ENCODE assay signal across 21 cellular contexts in genomic region chr10:95248989-95249388, GRCh38. TPM values are rescaled to one million over a fixed set of nuclear protein-coding genes. Genes with fewer than 3 reads are reported as not detected.
A peak's percentile ranks its signal among the peaks of the same experiment; 100 is the strongest.
DNase-seq lines count a peak whose midpoint lies in the region; ATAC-seq, FAIRE-seq and TF ChIP-seq lines count a peak whose summit lies in the region.
"Had no signal": no experiment of that assay in that cellular context is flagged by ENCODE, and none has a peak within 500 bp of the region (broad histone marks: within the 10 kb centered on the region; RNA-seq: fewer than 3 reads in every experiment).

No MANE protein-coding gene starts in this region.

- no peak overlapping the region for H2AFZ ChIP-seq in GM23338
- H2AFZ ChIP-seq in H1 (ENCODE audit: low read length): no peak overlapping the region

- no peak overlapping the region for H3K23ac ChIP-seq in H1 (ENCODE audit: insufficient read length)

- H2BK15ac ChIP-seq in H1 (ENCODE audit: low read length): 0 out of 2 replicates have a peak overlapping the region, but pooled peaks have one; percentile 6

- H3K27me3 Mint-ChIP-seq in GM23338 (ENCODE audit: insufficient read depth, low read depth, poor library complexity): peaks cover 6% of the 10 kb centered on the region

- peak overlapping the region; percentile 55; the same call in 1 of the 2 replicates for H3K27ac Mint-ChIP-seq in GM23338

- no peak overlapping the region for H3K4me2 ChIP-seq in GM23338
- no peak overlapping the region for H3K4me2 ChIP-seq in H1 (ENCODE audit: insufficient read depth in 1 of 2, low read depth in 2 of 2, low read length in 2 of 2)

- TF ChIP-seq RAD21 in H1 (IDR thresholded peaks at IDR 0.05 in 1 of 2, conservative IDR thresholded peaks at IDR 0.05 in 1 of 2; ENCODE audit: low read depth in 2 of 2, low read length in 2 of 2): no peak

- no peak overlapping the region for H3K56ac ChIP-seq in H1 (replicated peaks; ENCODE audit: insufficient read length, low read depth, low read length)

- TF ChIP-seq POLR2A in H1 (IDR thresholded peaks at IDR 0.05; ENCODE audit: control extremely low read depth in 1 of 2, low read depth in 2 of 2, low read length in 2 of 2) (no peak), gastrocnemius medialis (IDR thresholded peaks at IDR 0.05) (no peak)

- peaks cover 19% of the 10 kb centered on the region for H3K4me1 ChIP-seq in GM23338 (ENCODE audit: insufficient read depth)
- H3K4me1 ChIP-seq in H1 (replicated peaks in 1 of 4; ENCODE audit: control insufficient read depth in 3 of 4, insufficient read depth in 4 of 4, low read length in 3 of 4): peaks cover 0 to 11% (median 2%) of the 10 kb centered on the region in 4 experiments; a peak in 4 of 7 replicates
- H3K4me1 ChIP-seq in gastrocnemius medialis: peaks cover 57 to 70% of the 10 kb centered on the region in 2 donors
- H3K4me1 ChIP-seq: adrenal gland had no signal

- peaks cover 21% of the 10 kb centered on the region for H3K36me3 Mint-ChIP-seq in GM23338 (ENCODE audit: low read depth)

- H3K9me3 ChIP-seq in H1 (ENCODE audit: insufficient read depth in 2 of 2, low read depth in 1 of 2, low read length in 1 of 2): no peaks in the 10 kb centered on the region
- H3K9me3 ChIP-seq in gastrocnemius medialis: no peaks in the 10 kb centered on the region
- H3K9me3 ChIP-seq: adrenal gland had no signal

- no peak overlapping the region for H2BK20ac ChIP-seq in H1 (ENCODE audit: low read length)

- no peaks in the 10 kb centered on the region; the same call in 1 of the 2 replicates for H4K20me1 ChIP-seq in GM23338 (replicated peaks; ENCODE audit: insufficient read depth)
- no peaks in the 10 kb centered on the region for H4K20me1 ChIP-seq in H1 (replicated peaks in 1 of 2; ENCODE audit: control insufficient read depth in 1 of 2, insufficient read depth in 2 of 2, low read length in 2 of 2)

- peaks cover 28% of the 10 kb centered on the region for H3K4me1 Mint-ChIP-seq in GM23338

- 0 out of 2 replicates have a peak overlapping the region, but pooled peaks have one; percentile 61 for H3K27ac ChIP-seq in GM23338 (ENCODE audit: low read depth)
- no peak overlapping the region for H3K27ac ChIP-seq in H1 (ENCODE audit: low read depth, low read length)
- H3K27ac ChIP-seq in gastrocnemius medialis: peak overlapping the region; percentile 72 to 85 (median 78)

- H3K23me2 ChIP-seq in H1 (ENCODE audit: low read depth, low read length): no peaks in the 10 kb centered on the region

- H4K5ac ChIP-seq in H1 (ENCODE audit: insufficient read length, low read depth, low read length): no peak overlapping the region

- peaks cover 20% of the 10 kb centered on the region for H3K36me3 ChIP-seq in GM23338 (ENCODE audit: insufficient read depth)
- H3K36me3 ChIP-seq in H1 (ENCODE audit: control insufficient read depth in 2 of 4, insufficient read depth in 4 of 4, low read length in 3 of 4): peaks cover 5 to 25% (median 17%) of the 10 kb centered on the region in 4 experiments
- H3K36me3 ChIP-seq in gastrocnemius medialis: peaks cover 0 to 20% of the 10 kb centered on the region in 2 donors

- in situ Hi-C loops in gastrocnemius medialis (cut with MboI; ENCODE audit: low sequenced_read_pairs in 4 of 4): loop anchor here in 3 of 4 donors (5.0 to 25.0 kb wide), 3 partner anchors 113 to 363 kb away; no protein-coding TSS in a partner anchor

- H3K14ac ChIP-seq in H1 (ENCODE audit: insufficient read length): no peak overlapping the region

- H3F3A ChIP-seq in GM23338 (replicated peaks; ENCODE audit: low read depth): 0 out of 2 replicates have a peak, but pooled peaks cover 18% of the 10 kb centered on the region

- H2AK5ac ChIP-seq in H1 (ENCODE audit: low read depth, low read length): 0 out of 2 replicates have a peak overlapping the region, but pooled peaks have one; percentile 33

- no peak overlapping the region for H3K4ac ChIP-seq in H1 (replicated peaks; ENCODE audit: insufficient read length, low read depth, low read length)

- CTCF ChIA-PET in H1 (lab: Charles Lee; ENCODE audit: partially characterized antibody): interaction anchor here (0.8 to 1.5 kb wide), 11 partner anchors 9 to 126 kb away, joined by 3 to 5 read pairs (median 3); no protein-coding TSS in a partner anchor

- peak overlapping the region; percentile 12 for H4K91ac ChIP-seq in H1 (replicated peaks; ENCODE audit: insufficient read length, low read length)

- no peaks in the 10 kb centered on the region for H3K9me2 ChIP-seq in GM23338 (ENCODE audit: insufficient read depth)

- H3K4me3 ChIP-seq in GM23338 (no peak overlapping the region), H1 (ENCODE audit: extremely low read depth in 1 of 4, insufficient read depth in 2 of 4, low read depth in 3 of 4, low read length in 4 of 4) (no peak overlapping the region), gastrocnemius medialis (no peak overlapping the region)
- H3K4me3 ChIP-seq: adrenal gland had no signal

- H4K8ac ChIP-seq in H1 (ENCODE audit: extremely low read depth, insufficient read depth, low read length): no peak overlapping the region

- no peak for TF ChIP-seq CTCF in GM23338 (conservative IDR thresholded peaks at IDR 0.05; ENCODE audit: low read depth in 2 of 2)
- no peak for TF ChIP-seq CTCF in H1 (IDR thresholded peaks at IDR 0.05; ENCODE audit: control extremely low read depth in 1 of 3, insufficient read depth in 1 of 3, low read depth in 1 of 3, low read length in 3 of 3)
- TF ChIP-seq CTCF in gastrocnemius medialis (IDR thresholded peaks at IDR 0.05 in 4 of 5, conservative IDR thresholded peaks at IDR 0.05 in 1 of 5): no peak

- 87% methylated on average over 3 of the region's 3 CpGs; no CpG with 5 or more reads in 1 of the 2 experiments for WGBS in H1 (ENCODE audit: extremely low coverage in 1 of 2, insufficient coverage in 1 of 2, insufficient read length in 1 of 2, insufficient replicate concordance in 2 of 2, low coverage in 1 of 2, low lambda C conversion rate in 2 of 2, missing lambda C conversion rate in 1 of 2), 2 experiments

- ATAC-seq in GM23338 (no peak), left colon (peak; percentile 25), gastrocnemius medialis (peak; percentile 40 to 47), HG03342 (IDR thresholded peaks at IDR 0.05; ENCODE audit: unreplicated experiment) (no peak)

- intact Hi-C loops in left colon (cut with DNase I, micrococcal nuclease) (loop anchor here (5.0 to 10.0 kb wide), 2 partner anchors 113 to 116 kb away; no protein-coding TSS in a partner anchor), gastrocnemius medialis (cut with DNase I; ENCODE audit: low total_unique reads) (loop anchor here (5.0 kb wide), 1 partner anchor 38 kb away; no protein-coding TSS in a partner anchor)

- no peak for FAIRE-seq in H1 (lab: Jason Lieb, UNC)
- FAIRE-seq: endometrium, G401.6, GM12891, urothelium cell line had no signal

- H3K27me3 ChIP-seq in GM23338 (ENCODE audit: insufficient read depth) (no peaks in the 10 kb centered on the region), H1 (replicated peaks in 1 of 4; ENCODE audit: control insufficient read depth in 3 of 4, extremely low read depth in 1 of 4, insufficient read depth in 3 of 4, low read length in 3 of 4) (no peaks in the 10 kb centered on the region), gastrocnemius medialis (no peaks in the 10 kb centered on the region)
- H3K27me3 ChIP-seq: adrenal gland had no signal

- DNase-seq in GM23338 (ENCODE audit: low spot score) (no peak), H1 (ENCODE audit: low read depth in 1 of 2, low spot score in 2 of 2) (peak in 1 of 2 experiments; percentile 38), left colon (no peak), gastrocnemius medialis (peak; percentile 52 to 74), RPMI8226 (no peak), NCI-H82 treated with DMSO at 0.1 percent for 48 hours (lab: John Stamatoyannopoulos, UW; ENCODE audit: unreplicated experiment) (no peak), medulla oblongata (ENCODE audit: extremely low spot score) (no peak)
- DNase-seq: activated CD4-positive, CD25-positive, alpha-beta regulatory T cell treated with anti-CD3 and anti-CD28 coated beads, Interleukin-2, amount 50 U/mL, for 72 hours; mesendoderm; NCI-H1092; NCI-H524; stimulated activated CD4-positive, alpha-beta T cell treated with anti-CD3 and anti-CD28 coated beads, Interleukin-15, amount 100 ng/mL, for 24 hours; stimulated activated naive CD4-positive, alpha-beta T cell treated with Interleukin-2 at 50 U/mL for 16 hours had no signal

- H3K79me1 ChIP-seq in H1 (ENCODE audit: low read depth, low read length): peaks cover 4% of the 10 kb centered on the region; the same call in 1 of the 2 replicates

- peak overlapping the region; percentile 71 for H2BK5ac ChIP-seq in H1 (ENCODE audit: low read depth, low read length)

- no peak overlapping the region; the same call in 1 of the 2 replicates for H2BK12ac ChIP-seq in H1 (ENCODE audit: low read depth, low read length)

- no peak overlapping the region for H2BK120ac ChIP-seq in H1 (replicated peaks; ENCODE audit: low read depth, low read length)

- no peak overlapping the region for H3K18ac ChIP-seq in H1 (ENCODE audit: extremely low read depth, low read length)

- POLR2A ChIA-PET in H1 (lab: Charles Lee; ENCODE audit: partially characterized antibody): no interaction called here

- no peak overlapping the region for H3K4me3 Mint-ChIP-seq in GM23338

- no peak overlapping the region for H3K9ac ChIP-seq in H1 (replicated peaks in 1 of 4; ENCODE audit: extremely low read depth in 1 of 4, low read depth in 3 of 4, low read length in 3 of 4)

- TF ChIP-seq EP300 in H1 (IDR thresholded peaks at IDR 0.05; ENCODE audit: borderline replicate concordance in 1 of 2, low read depth in 2 of 2, low read length in 2 of 2): no peak

- peaks cover 25% of the 10 kb centered on the region for H3K79me2 ChIP-seq in GM23338 (replicated peaks; ENCODE audit: insufficient read depth)
- peaks cover 0 to 29% of the 10 kb centered on the region in 2 experiments; a peak in 2 of 4 replicates for H3K79me2 ChIP-seq in H1 (ENCODE audit: control insufficient read depth in 1 of 2, insufficient read depth in 2 of 2, low read length in 2 of 2)

- no peaks in the 10 kb centered on the region for H3K9me3 Mint-ChIP-seq in GM23338

RNA-seq across cellular contexts. Expression of gene PDLIM1, which starts 41.8 kb away (rescaled TPM):
- total RNA-seq in GM23338 (2014; rRNA removed; shearing (Covaris generic)): 110 and 111 TPM in 2 replicates
- polyA plus RNA-seq in GM23338 (2016; fragmentation: Nextera tagmentation; extraction: Ambion mirVana) (227 and 233 TPM in 2 replicates), H1 (2011; rRNA removed) (169 and 199 TPM in 2 replicates)
- total RNA-seq in H1 (2021; fragmentation: NEBNext Ultra II Directional; extraction: Animal tissue kit (Norgen Biotek cat#: 25700)): 245 and 264 TPM in 2 replicates
- 145 TPM for polyA plus RNA-seq in H1 (2011; cell fraction: cytosol; rRNA removed)
- polyA plus RNA-seq in H1 (2011; cell fraction: nucleus; rRNA removed): 149 TPM
- 232 to 293 TPM (median 265 TPM) in 4 replicates for polyA plus RNA-seq in H1 (2012, experiment 1 of 2)
- 278 TPM for polyA plus RNA-seq in H1 (2012, experiment 2 of 2)
- polyA plus RNA-seq in H1 (2013, experiment 1 of 2): 242 TPM
- polyA plus RNA-seq in H1 (2013, experiment 2 of 2): 244 TPM
- polyA minus RNA-seq in H1 (2011; rRNA and poly(A)+ RNA removed): 142 and 150 TPM in 2 replicates
- polyA minus RNA-seq in H1 (2011; cell fraction: cytosol; rRNA and poly(A)+ RNA removed): 109 TPM
- polyA minus RNA-seq in H1 (2011; cell fraction: nucleus; rRNA and poly(A)+ RNA removed): 70.1 TPM
- total RNA-seq in left colon (100 to 1,000 TPM; 342 to 417 TPM), gastrocnemius medialis (100 to 1,000 TPM; 157 to 572 (median 272) TPM)

RNA-seq across cellular contexts. Expression of gene ACSM6, which starts 55.0 kb away (rescaled TPM):
- not detected in 2 replicates for total RNA-seq in GM23338 (2014; rRNA removed; shearing (Covaris generic))
- 0.65 and 0.90 TPM in 2 replicates for polyA plus RNA-seq in GM23338 (2016; fragmentation: Nextera tagmentation; extraction: Ambion mirVana)
- 0.27 TPM in 1 of 2 replicates, not detected in the other for total RNA-seq in H1 (2021; fragmentation: NEBNext Ultra II Directional; extraction: Animal tissue kit (Norgen Biotek cat#: 25700))
- 0.30 and 0.33 TPM in 2 replicates for polyA plus RNA-seq in H1 (2011; rRNA removed)
- 0.28 TPM for polyA plus RNA-seq in H1 (2011; cell fraction: cytosol; rRNA removed)
- 0.34 TPM for polyA plus RNA-seq in H1 (2011; cell fraction: nucleus; rRNA removed)
- 0.11 to 0.14 TPM (median 0.13 TPM) in 3 of 4 replicates, not detected in the other for polyA plus RNA-seq in H1 (2012, experiment 1 of 2)
- not detected for polyA plus RNA-seq in H1 (2012, experiment 2 of 2)
- polyA plus RNA-seq in H1 (2013, experiment 1 of 2): 0.20 TPM
- 0.18 TPM for polyA plus RNA-seq in H1 (2013, experiment 2 of 2)
- polyA minus RNA-seq in H1 (2011; rRNA and poly(A)+ RNA removed): 0.41 TPM in 1 of 2 replicates, not detected in the other
- not detected for polyA minus RNA-seq in H1 (2011; cell fraction: cytosol; rRNA and poly(A)+ RNA removed)
- not detected for polyA minus RNA-seq in H1 (2011; cell fraction: nucleus; rRNA and poly(A)+ RNA removed)
- not detected for total RNA-seq in left colon
- not detected for total RNA-seq in gastrocnemius medialis
- total RNA-seq: adrenal gland, OCI-LY7 had no signal
- polyA plus RNA-seq: adrenal gland, neural cell had no signal

Comparison
In these comparisons a context has a peak if more than half of its experiments do, and no peak if none do; other contexts are left out.
1. ATAC-seq: peak in left colon (single experiment) and gastrocnemius medialis (2 of 2); none in GM23338 (single experiment) and HG03342 (single experiment).
2. DNase-seq: peak in gastrocnemius medialis (2 of 2); none in GM23338 (single experiment), left colon (0 of 2), RPMI8226 (single experiment), NCI-H82 treated with DMSO at 0.1 percent for 48 hours (single experiment) and medulla oblongata (single experiment).